In the genomic region with DNA sequence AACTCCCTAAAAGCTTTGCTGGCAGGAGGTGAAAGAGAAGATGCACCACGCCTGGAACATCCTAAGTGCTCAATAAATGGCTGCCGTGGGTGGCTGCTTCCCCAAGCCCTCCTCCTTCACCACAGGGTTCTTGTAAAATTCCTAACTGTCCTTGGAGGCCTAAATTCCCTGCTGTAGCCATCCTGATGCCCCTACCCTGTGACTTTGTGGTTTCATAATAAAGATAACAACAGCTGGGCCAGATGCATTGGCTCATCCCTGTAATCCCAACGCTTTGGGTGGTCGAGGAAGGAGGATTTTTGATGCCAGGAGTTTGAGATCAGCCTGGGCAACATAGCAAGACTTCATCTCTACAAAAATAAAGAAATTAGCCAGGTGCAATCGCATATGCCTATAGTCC, we compare ENCODE assay signal across 3 cellular contexts.
"Had no signal": no experiment of that assay in that cellular context is flagged by ENCODE, and none has a peak within 500 bp of the region (broad histone marks: within the 10 kb centered on the region; RNA-seq: fewer than 3 reads in every experiment).

No MANE protein-coding gene starts in this region.

- H3K27ac ChIP-seq: HL-60 had no signal

- H3K4me3 ChIP-seq: K562 had no signal

- DNase-seq: IMR-90 had no signal
